Comparison of ENCODE assay signal across 26 cellular contexts in the genomic region with DNA sequence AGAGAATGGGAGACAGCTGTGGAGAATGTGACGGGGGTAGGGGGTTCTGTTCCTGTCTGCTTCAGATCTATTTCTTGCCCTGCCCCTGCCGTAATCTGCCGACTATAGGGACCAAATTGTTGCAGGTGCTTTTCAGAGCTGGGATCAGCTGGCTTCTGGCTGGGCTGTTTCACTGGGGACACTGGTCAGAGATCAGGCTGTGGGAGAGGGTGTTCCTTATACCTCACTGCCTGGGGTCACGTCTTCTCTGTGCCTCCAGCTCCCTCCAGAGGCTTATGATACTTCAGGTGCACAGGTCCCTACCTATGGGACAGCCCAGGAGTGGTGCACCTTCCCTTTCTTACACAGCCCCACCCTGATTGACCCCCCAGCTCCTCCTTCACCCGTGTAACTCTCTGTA.
DNase-seq lines count a peak whose midpoint lies in the region; ATAC-seq and TF ChIP-seq lines count a peak whose summit lies in the region.
"Had no signal": no experiment of that assay in that cellular context is flagged by ENCODE, and none has a peak within 500 bp of the region (broad histone marks: within the 10 kb centered on the region; RNA-seq: fewer than 3 reads in every experiment).

No MANE protein-coding gene starts in this region.

- H3K4me3 Mint-ChIP-seq in GM23338 (no peak overlapping the region), glutamatergic neuron (ENCODE audit: unreplicated experiment) (no peak overlapping the region)
- H3K4me3 Mint-ChIP-seq: activated CD4-positive, alpha-beta T cell treated with anti-CD3 and anti-CD28 coated beads for 36 hours; activated T-cell treated with anti-CD3 and anti-CD28 coated beads, Interleukin-2, amount 50 U/mL, for 24 hours; brain; naive thymus-derived CD4-positive, alpha-beta T cell; T-helper 1 cell treated with Interleukin-12 subunit alpha and Interleukin-12 subunit beta and Interleukin-4 antibody, amounts not matched to agents 30 μg/mL and 1 μg/mL, for 36 hours had no signal

- H2BK5ac ChIP-seq in mesendoderm (ENCODE audit: low read length): no peak overlapping the region

- H2BK15ac ChIP-seq in mesendoderm (replicated peaks; ENCODE audit: low read depth): no peak overlapping the region

- peak; percentile 99 for ATAC-seq in GM23338
- 0 out of 3 replicates have a peak, but pooled peaks have one; percentile 35 for ATAC-seq in RWPE2 (ENCODE audit: low read depth)
- no peak for ATAC-seq in HG03280 (IDR thresholded peaks at IDR 0.05; ENCODE audit: unreplicated experiment)
- ATAC-seq: activated CD4-positive, alpha-beta T cell treated with anti-CD3 and anti-CD28 coated beads for 36 hours; gastroesophageal sphincter; left cardiac atrium; naive thymus-derived CD4-positive, alpha-beta T cell had no signal

- H3K27ac Mint-ChIP-seq in GM23338: no peak overlapping the region; the same call in 1 of the 2 replicates
- H3K27ac Mint-ChIP-seq in glutamatergic neuron (ENCODE audit: unreplicated experiment): peak overlapping the region; percentile 69
- H3K27ac Mint-ChIP-seq: activated CD4-positive, alpha-beta T cell treated with anti-CD3 and anti-CD28 coated beads for 36 hours; activated T-cell treated with anti-CD3 and anti-CD28 coated beads, Interleukin-2, amount 50 U/mL, for 24 hours; brain; naive thymus-derived CD4-positive, alpha-beta T cell; T-helper 1 cell treated with Interleukin-12 subunit alpha and Interleukin-12 subunit beta and Interleukin-4 antibody, amounts not matched to agents 30 μg/mL and 1 μg/mL, for 36 hours had no signal

- DNase-seq in GM23338 (ENCODE audit: low spot score) (peak; percentile 59), RWPE2 (ENCODE audit: low spot score) (no peak), glutamatergic neuron (peak; percentile 21), mesendoderm (peak; percentile 67), NCI-H2029 treated with DMSO at 0.1 percent for 48 hours (lab: John Stamatoyannopoulos, UW) (no peak)
- DNase-seq in activated T-cell treated with anti-CD3 and anti-CD28 coated beads, Interleukin-2, amount 50 U/mL, for 1 hour: no peak
- DNase-seq: activated CD4-positive, alpha-beta T cell treated with anti-CD3 and anti-CD28 coated beads for 36 hours; activated T-cell treated with anti-CD3 and anti-CD28 coated beads, Interleukin-2, amount 50 U/mL, for 24 hours; adrenal gland; C1 segment of cervical spinal cord; effector memory CD4-positive, alpha-beta T cell; esophagus squamous epithelium; left cardiac atrium; naive thymus-derived CD4-positive, alpha-beta T cell; NCI-H1092; NCI-H2081 treated with DMSO at 0.1 percent for 48 hours; NCI-H446 treated with DMSO at 0.1 percent for 48 hours; retina; stimulated activated CD4-positive, alpha-beta T cell treated with anti-CD3 and anti-CD28 coated beads, Interleukin-4, amount 100 ng/mL, for 24 hours; stimulated activated naive CD4-positive, alpha-beta T cell had no signal

- 0 out of 2 replicates have a peak overlapping the region, but pooled peaks have one; percentile 31 for H3K4me2 ChIP-seq in GM23338
- H3K4me2 ChIP-seq in mesendoderm (ENCODE audit: low read length): no peak overlapping the region

- H3K4me3 ChIP-seq in GM23338 (no peak overlapping the region), RWPE2 (ENCODE audit: severe bottlenecking) (no peak overlapping the region), mesendoderm (ENCODE audit: low read length) (no peak overlapping the region)
- H3K4me3 ChIP-seq: adrenal gland, esophagus squamous epithelium, gastroesophageal sphincter, HAP-1, thoracic aorta had no signal

- H4K20me1 ChIP-seq in GM23338 (replicated peaks; ENCODE audit: insufficient read depth): no peaks in the 10 kb centered on the region

- H3K9ac ChIP-seq in mesendoderm (ENCODE audit: low read length): no peak overlapping the region

- TF ChIP-seq CTCF in GM23338 (conservative IDR thresholded peaks at IDR 0.05; ENCODE audit: low read depth in 2 of 2) (peak; percentile 45 to 86), RWPE2 (IDR thresholded peaks at IDR 0.05; ENCODE audit: poor library complexity, severe bottlenecking) (no peak), glutamatergic neuron (IDR thresholded peaks at IDR 0.05; ENCODE audit: partially characterized antibody, unreplicated experiment) (no peak)

- no peak overlapping the region for H3K23ac ChIP-seq in mesendoderm (ENCODE audit: low read length)

- H2AK5ac ChIP-seq in mesendoderm (ENCODE audit: low read length): no peak overlapping the region

- no peak overlapping the region for H2BK120ac ChIP-seq in mesendoderm (ENCODE audit: low read depth, low read length)

- H3K79me2 ChIP-seq in GM23338 (replicated peaks; ENCODE audit: insufficient read depth) (no peaks in the 10 kb centered on the region), mesendoderm (ENCODE audit: control insufficient read depth, insufficient read depth, low read length) (no peaks in the 10 kb centered on the region)

- H3K9me3 ChIP-seq in RWPE2 (ENCODE audit: severe bottlenecking): no peaks in the 10 kb centered on the region
- H3K9me3 ChIP-seq: adrenal gland, esophagus squamous epithelium, gastroesophageal sphincter, HAP-1, thoracic aorta had no signal

- H3K36me3 Mint-ChIP-seq in GM23338 (ENCODE audit: low read depth): no peaks in the 10 kb centered on the region
- H3K36me3 Mint-ChIP-seq in glutamatergic neuron (ENCODE audit: unreplicated experiment): no peaks in the 10 kb centered on the region
- H3K36me3 Mint-ChIP-seq: brain; naive thymus-derived CD4-positive, alpha-beta T cell had no signal

- H4K5ac ChIP-seq in mesendoderm (ENCODE audit: low read length): no peak overlapping the region

- no peaks in the 10 kb centered on the region for H3K27me3 ChIP-seq in GM23338 (ENCODE audit: insufficient read depth)
- H3K27me3 ChIP-seq in RWPE2 (ENCODE audit: insufficient read depth, poor library complexity, severe bottlenecking): no peaks in the 10 kb centered on the region
- no peaks in the 10 kb centered on the region for H3K27me3 ChIP-seq in mesendoderm (ENCODE audit: insufficient read depth, low read length, poor library complexity)
- H3K27me3 ChIP-seq: adrenal gland, esophagus squamous epithelium, gastroesophageal sphincter had no signal

- WGBS in mesendoderm (ENCODE audit: extremely low coverage, insufficient coverage, low lambda C conversion rate): no CpG with 5 or more reads among the region's 5 CpGs

- H3K56ac ChIP-seq in mesendoderm (ENCODE audit: low read length): no peak overlapping the region

- H3K18ac ChIP-seq in mesendoderm (ENCODE audit: low read length): no peak overlapping the region

- H3K4me1 Mint-ChIP-seq in GM23338: peaks cover 11% of the 10 kb centered on the region
- peaks cover 15% of the 10 kb centered on the region for H3K4me1 Mint-ChIP-seq in glutamatergic neuron (ENCODE audit: low read depth, unreplicated experiment)
- H3K4me1 Mint-ChIP-seq: activated CD4-positive, alpha-beta T cell treated with anti-CD3 and anti-CD28 coated beads for 36 hours; brain had no signal

- H3K79me1 ChIP-seq in mesendoderm (ENCODE audit: low read length): no peaks in the 10 kb centered on the region

- H2AFZ ChIP-seq in GM23338: no peak overlapping the region

- H3K9me3 Mint-ChIP-seq in GM23338: no peaks in the 10 kb centered on the region
- H3K9me3 Mint-ChIP-seq in glutamatergic neuron (ENCODE audit: unreplicated experiment): no peaks in the 10 kb centered on the region
- H3K9me3 Mint-ChIP-seq: activated T-cell treated with anti-CD3 and anti-CD28 coated beads, Interleukin-2, amount 50 U/mL, for 24 hours; brain; T-helper 1 cell treated with Interleukin-12 subunit alpha and Interleukin-12 subunit beta and Interleukin-4 antibody, amounts not matched to agents 30 μg/mL and 1 μg/mL, for 36 hours had no signal

- H3K4me1 ChIP-seq in GM23338 (ENCODE audit: insufficient read depth) (peaks cover 8% of the 10 kb centered on the region; the same call in 1 of the 2 replicates), RWPE2 (ENCODE audit: insufficient read depth, poor library complexity, severe bottlenecking) (no peaks in the 10 kb centered on the region), mesendoderm (ENCODE audit: control insufficient read depth, low read depth, low read length) (no peaks in the 10 kb centered on the region)
- H3K4me1 ChIP-seq: adrenal gland, esophagus squamous epithelium, gastroesophageal sphincter, HAP-1 had no signal

- H3K27me3 Mint-ChIP-seq in GM23338 (ENCODE audit: insufficient read depth, low read depth, poor library complexity) (no peaks in the 10 kb centered on the region), glutamatergic neuron (ENCODE audit: unreplicated experiment) (no peaks in the 10 kb centered on the region)
- H3K27me3 Mint-ChIP-seq: activated CD4-positive, alpha-beta T cell treated with anti-CD3 and anti-CD28 coated beads for 36 hours; activated T-cell treated with anti-CD3 and anti-CD28 coated beads, Interleukin-2, amount 50 U/mL, for 24 hours; naive thymus-derived CD4-positive, alpha-beta T cell had no signal

- H3K27ac ChIP-seq in GM23338 (ENCODE audit: low read depth) (no peak overlapping the region), RWPE2 (ENCODE audit: poor library complexity, severe bottlenecking) (no peak overlapping the region), mesendoderm (ENCODE audit: low read depth, low read length) (no peak overlapping the region)
- H3K27ac ChIP-seq: adrenal gland, esophagus squamous epithelium, gastroesophageal sphincter, thoracic aorta had no signal

- no peaks in the 10 kb centered on the region for H3F3A ChIP-seq in GM23338 (replicated peaks; ENCODE audit: low read depth)

- H4K8ac ChIP-seq in mesendoderm (ENCODE audit: low read depth, low read length): no peak overlapping the region

- H3K36me3 ChIP-seq in GM23338 (ENCODE audit: insufficient read depth) (no peaks in the 10 kb centered on the region), RWPE2 (ENCODE audit: low read depth) (no peaks in the 10 kb centered on the region), mesendoderm (ENCODE audit: control insufficient read depth, insufficient read depth, low read length) (no peaks in the 10 kb centered on the region)
- H3K36me3 ChIP-seq: adrenal gland, esophagus squamous epithelium, gastroesophageal sphincter, HAP-1, thoracic aorta had no signal

- H3K4ac ChIP-seq in mesendoderm (ENCODE audit: low read depth, low read length): no peak overlapping the region

- no peaks in the 10 kb centered on the region for H3K9me2 ChIP-seq in GM23338 (ENCODE audit: insufficient read depth)

TF ChIP-seq in GM23338, 12 proteins besides CTCF, POLR2A, EP300 and RAD21 (continues in another document):
- TF ChIP-seq EZH2 (IDR thresholded peaks at IDR 0.05; ENCODE audit: low read depth, unreplicated experiment) (no peak), STAT1 (IDR thresholded peaks at IDR 0.05; ENCODE audit: unreplicated experiment) (no peak)

Comparison
In these comparisons a context has a peak if more than half of its experiments do, and no peak if none do; other contexts are left out.
1. DNase-seq: peak in GM23338 (single experiment), glutamatergic neuron (single experiment) and mesendoderm (single experiment); none in RWPE2 (single experiment), NCI-H2029 treated with DMSO at 0.1 percent for 48 hours (single experiment) and activated T-cell treated with anti-CD3 and anti-CD28 coated beads, Interleukin-2, amount 50 U/mL, for 1 hour (single experiment).
2. CTCF ChIP-seq: peak in GM23338 (2 of 2); none in RWPE2 (single experiment) and glutamatergic neuron (single experiment).